Comparison of ENCODE assay signal across 1 cellular context in genomic region chr12:28563286-28563685, GRCh38.
TF ChIP-seq lines count a peak whose summit lies in the region.

No MANE protein-coding gene starts in this region.

TF ChIP-seq in GM23338, 12 proteins besides CTCF, POLR2A, EP300 and RAD21 (continued from another document):
- TF ChIP-seq ZNF462 (CRISPR knock-in tag; IDR thresholded peaks at IDR 0.05) (no peak), NANOG (IDR thresholded peaks at IDR 0.05; ENCODE audit: borderline replicate concordance) (no peak), STAT1 (IDR thresholded peaks at IDR 0.05; ENCODE audit: unreplicated experiment) (no peak), POLR2AphosphoS5 (IDR thresholded peaks at IDR 0.05; ENCODE audit: low read depth) (no peak), EZH2 (IDR thresholded peaks at IDR 0.05; ENCODE audit: low read depth, unreplicated experiment) (no peak), JUNB (IDR thresholded peaks at IDR 0.05; ENCODE audit: unreplicated experiment) (no peak), REST (IDR thresholded peaks at IDR 0.05; ENCODE audit: unreplicated experiment) (no peak), ZNF114 (CRISPR knock-in tag; IDR thresholded peaks at IDR 0.05) (no peak), ZNF331 (CRISPR knock-in tag; IDR thresholded peaks at IDR 0.05; ENCODE audit: low read depth) (no peak)
- TF ChIP-seq, protein P1, sequence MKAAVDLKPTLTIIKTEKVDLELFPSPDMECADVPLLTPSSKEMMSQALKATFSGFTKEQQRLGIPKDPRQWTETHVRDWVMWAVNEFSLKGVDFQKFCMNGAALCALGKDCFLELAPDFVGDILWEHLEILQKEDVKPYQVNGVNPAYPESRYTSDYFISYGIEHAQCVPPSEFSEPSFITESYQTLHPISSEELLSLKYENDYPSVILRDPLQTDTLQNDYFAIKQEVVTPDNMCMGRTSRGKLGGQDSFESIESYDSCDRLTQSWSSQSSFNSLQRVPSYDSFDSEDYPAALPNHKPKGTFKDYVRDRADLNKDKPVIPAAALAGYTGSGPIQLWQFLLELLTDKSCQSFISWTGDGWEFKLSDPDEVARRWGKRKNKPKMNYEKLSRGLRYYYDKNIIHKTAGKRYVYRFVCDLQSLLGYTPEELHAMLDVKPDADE (IDR thresholded peaks at IDR 0.05): no peak
